In the genomic region with DNA sequence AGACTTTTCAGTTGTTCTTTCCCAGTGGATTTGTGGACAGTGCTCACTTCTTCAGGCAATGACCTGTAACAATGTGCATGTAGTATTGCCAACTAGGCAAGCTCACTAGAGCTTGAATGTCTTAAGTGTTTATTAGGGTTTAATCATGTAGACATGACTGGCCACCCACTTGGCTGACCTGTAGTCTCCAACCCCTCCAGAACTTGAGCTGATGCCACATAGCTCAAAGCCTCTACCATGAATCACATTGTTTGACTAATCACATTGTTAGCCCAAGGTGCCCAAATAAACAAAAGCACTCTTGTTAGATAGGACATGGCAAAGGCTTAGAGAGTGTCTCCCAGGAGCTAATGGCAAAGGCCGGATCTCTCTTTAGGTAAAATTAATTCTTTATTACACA, we compare ENCODE assay signal across 11 cellular contexts.
DNase-seq lines count a peak whose midpoint lies in the region; ATAC-seq and TF ChIP-seq lines count a peak whose summit lies in the region.
"Had no signal": no experiment of that assay in that cellular context is flagged by ENCODE, and none has a peak within 500 bp of the region (broad histone marks: within the 10 kb centered on the region; RNA-seq: fewer than 3 reads in every experiment).

No MANE protein-coding gene starts in this region.

- intact Hi-C loops in mammary epithelial cell (cut with micrococcal nuclease): loop anchor here (10.0 kb wide), 1 partner anchor 121 kb away; no protein-coding TSS in a partner anchor

- dilution Hi-C loops in mammary epithelial cell (cut with HindIII; ENCODE audit: low sequenced_read_pairs): no loop called here

- H3K9ac ChIP-seq in mammary epithelial cell (ENCODE audit: insufficient read depth, low read length): no peak overlapping the region

- 0% methylated on average over 1 of the region's 1 CpG for WGBS in mammary epithelial cell (ENCODE audit: low coverage, missing lambda C conversion rate)

- H3K79me2 ChIP-seq in mammary epithelial cell (ENCODE audit: insufficient read depth, low read length): no peaks in the 10 kb centered on the region

- H3K4me1 ChIP-seq in mammary epithelial cell (ENCODE audit: insufficient read depth, low read length): peaks cover 30% of the 10 kb centered on the region
- H3K4me1 ChIP-seq: body of pancreas had no signal

- no peak for ATAC-seq in HG03354 (IDR thresholded peaks at IDR 0.05; ENCODE audit: poor library complexity, severe bottlenecking, unreplicated experiment)
- ATAC-seq in HG02884 (IDR thresholded peaks at IDR 0.05; ENCODE audit: unreplicated experiment): no peak
- ATAC-seq: body of pancreas; naive thymus-derived CD8-positive, alpha-beta T cell had no signal

- CTCF ChIA-PET in mammary epithelial cell (lab: Charles Lee; ENCODE audit: low non-redundant PET): no interaction called here

- BruUV-seq in mammary epithelial cell (replicated peaks; lab: Mats Ljungman, UMichigan): no TSS peak

- no peak for TF ChIP-seq CTCF in mammary epithelial cell (conservative IDR thresholded peaks at IDR 0.05 in 1 of 2, IDR thresholded peaks at IDR 0.05 in 1 of 2; ENCODE audit: extremely low read depth in 1 of 2, insufficient read depth in 1 of 2, low read depth in 1 of 2, low read length in 2 of 2)

- peak overlapping the region; percentile 45 for H3K4me2 ChIP-seq in mammary epithelial cell (ENCODE audit: insufficient read depth, low read depth, low read length)

- no peaks in the 10 kb centered on the region for H3K36me3 ChIP-seq in mammary epithelial cell (ENCODE audit: insufficient read depth, low read length)

- no peaks in the 10 kb centered on the region for H4K20me1 ChIP-seq in mammary epithelial cell (ENCODE audit: insufficient read depth, low read length)

- no peaks in the 10 kb centered on the region for H3K27me3 ChIP-seq in mammary epithelial cell (ENCODE audit: insufficient read depth, low read length)
- H3K27me3 ChIP-seq: body of pancreas had no signal

- DNase-seq in DMS79 treated with DMSO at 0.1 percent for 48 hours (lab: John Stamatoyannopoulos, UW): peak; percentile 89
- DNase-seq in NCI-H2029 (lab: John Stamatoyannopoulos, UW): peak; percentile 76
- peak; percentile 96 for DNase-seq in mammary epithelial cell
- DNase-seq in non-pigmented ciliary epithelial cell (ENCODE audit: low read depth): peak; percentile 34
- no peak for DNase-seq in retina
- DNase-seq in NCI-H82 (lab: John Stamatoyannopoulos, UW): no peak
- DNase-seq: naive thymus-derived CD8-positive, alpha-beta T cell; NCI-H1930 had no signal

- H3K9me3 ChIP-seq in mammary epithelial cell (replicated peaks; ENCODE audit: insufficient read depth, low read length): no peaks in the 10 kb centered on the region
- H3K9me3 ChIP-seq: body of pancreas had no signal

- in situ Hi-C loops in mammary epithelial cell (cut with MboI; ENCODE audit: low sequenced_read_pairs in 2 of 2): no loop called here

- H3K4me3 ChIP-seq in mammary epithelial cell (replicated peaks in 1 of 3; ENCODE audit: insufficient read depth in 1 of 3, low read depth in 2 of 3, low read length in 3 of 3): no peak overlapping the region
- H3K4me3 ChIP-seq: body of pancreas had no signal

- peak overlapping the region; percentile 85 for H3K27ac ChIP-seq in mammary epithelial cell (ENCODE audit: insufficient read depth, low read depth, low read length)
- H3K27ac ChIP-seq: body of pancreas had no signal

- H2AFZ ChIP-seq in mammary epithelial cell (ENCODE audit: low read depth, low read length): peak overlapping the region; percentile 48

Comparison
In these comparisons a context has a peak if more than half of its experiments do, and no peak if none do; other contexts are left out.
1. DNase-seq: peak in DMS79 treated with DMSO at 0.1 percent for 48 hours (single experiment), NCI-H2029 (single experiment), mammary epithelial cell (single experiment) and non-pigmented ciliary epithelial cell (single experiment); none in retina (single experiment) and NCI-H82 (single experiment).